Comparison of ENCODE assay signal across 17 cellular contexts in the genomic region with DNA sequence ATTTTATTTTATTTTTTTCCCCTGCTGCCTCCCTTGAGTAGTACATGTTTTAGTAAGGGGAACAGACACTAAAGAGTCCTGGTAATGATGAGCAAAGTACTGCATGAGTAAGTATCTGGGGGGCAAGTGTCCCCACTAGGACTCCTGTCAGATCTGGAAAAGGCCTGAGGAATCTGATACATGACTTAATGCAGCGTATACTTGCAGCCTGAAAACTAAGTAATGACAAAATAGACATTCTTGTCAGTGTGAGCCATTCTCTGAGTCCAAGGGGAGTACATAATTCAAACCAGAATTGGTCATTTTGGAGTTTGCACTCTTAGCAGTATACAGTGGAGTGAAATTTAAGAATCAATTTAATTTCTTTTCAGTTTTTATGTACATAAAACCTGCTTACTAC. TPM values are rescaled to one million over a fixed set of nuclear protein-coding genes. Genes with fewer than 3 reads are reported as not detected.
DNase-seq lines count a peak whose midpoint lies in the region; ATAC-seq, FAIRE-seq and TF ChIP-seq lines count a peak whose summit lies in the region.
"Had no signal": no experiment of that assay in that cellular context is flagged by ENCODE, and none has a peak within 500 bp of the region (broad histone marks: within the 10 kb centered on the region; RNA-seq: fewer than 3 reads in every experiment).

No MANE protein-coding gene starts in this region.

- peaks cover 23 to 48% (median 30%) of the 10 kb centered on the region in 4 donors for H3K4me1 Mint-ChIP-seq in CD4-positive, alpha-beta memory T cell
- peaks cover 29% of the 10 kb centered on the region for H3K4me1 Mint-ChIP-seq in HFFc6 (ENCODE audit: low read depth)

- WGBS in esophagus muscularis mucosa, result 83% methylated on average over 1 of the region's 1 CpG
- 88% methylated on average over 1 of the region's 1 CpG for WGBS in HepG2 (ENCODE audit: low lambda C conversion rate)

- peaks cover 4% of the 10 kb centered on the region for H3K36me3 ChIP-seq in CD4-positive, alpha-beta memory T cell (ENCODE audit: insufficient read depth, low read length)
- peaks cover 5% of the 10 kb centered on the region for H3K36me3 ChIP-seq in adipocyte (ENCODE audit: control insufficient read depth, insufficient read depth, low read length, severe bottlenecking)
- peaks cover 0 to 40% (median 25%) of the 10 kb centered on the region in 4 donors for H3K36me3 ChIP-seq in esophagus muscularis mucosa
- H3K36me3 ChIP-seq in HepG2 (replicated peaks in 1 of 2; ENCODE audit: control insufficient read depth in 1 of 2, insufficient read depth in 2 of 2, low read length in 2 of 2), result 0 out of 5 replicates have a peak, but pooled peaks cover 0 to 2% of the 10 kb centered on the region in 2 experiments

- no peaks in the 10 kb centered on the region for H3K79me2 ChIP-seq in HepG2 (ENCODE audit: insufficient read depth, low read length)

- no peak for TF ChIP-seq EP300 in esophagus muscularis mucosa (IDR thresholded peaks at IDR 0.05)
- no peak for TF ChIP-seq EP300 in HepG2 (IDR thresholded peaks at IDR 0.05; ENCODE audit: low read depth in 2 of 2, low read length in 2 of 2)
- no peak for TF ChIP-seq EP300 in HepG2 (CRISPR knock-in tag; IDR thresholded peaks at IDR 0.05; ENCODE audit: borderline replicate concordance)

- H3K27ac ChIP-seq in CD4-positive, alpha-beta memory T cell (ENCODE audit: low read depth, low read length), result no peak overlapping the region
- H3K27ac ChIP-seq in esophagus muscularis mucosa (replicated peaks in 1 of 4) (no peak overlapping the region), HepG2 (ENCODE audit: extremely low read length, insufficient read depth, low read length) (no peak overlapping the region)
- H3K27ac ChIP-seq: A549 had no signal

- no peaks in the 10 kb centered on the region for H3K27me3 ChIP-seq in CD4-positive, alpha-beta memory T cell (ENCODE audit: insufficient read depth, low read length)
- H3K27me3 ChIP-seq in adipocyte (replicated peaks; ENCODE audit: control insufficient read depth, insufficient read depth, low read length) (no peaks in the 10 kb centered on the region), esophagus muscularis mucosa (no peaks in the 10 kb centered on the region), HepG2 (ENCODE audit: control insufficient read depth in 1 of 2, insufficient read depth in 2 of 2, low read length in 2 of 2) (no peaks in the 10 kb centered on the region)

- peak overlapping the region; percentile 23 for H3K9ac ChIP-seq in adipocyte (ENCODE audit: low read length)
- no peak overlapping the region for H3K9ac ChIP-seq in HepG2 (ENCODE audit: insufficient read depth, low read depth, low read length)

- intact Hi-C loops in CD4-positive, alpha-beta memory T cell (cut with micrococcal nuclease), result no loop called here
- intact Hi-C loops in esophagus muscularis mucosa (cut with DNase I), result loop anchor here (10.0 kb wide), 1 partner anchor 728 kb away; no protein-coding TSS in a partner anchor
- intact Hi-C loops in HepG2 (cut with micrococcal nuclease; ENCODE audit: unreplicated experiment), result loop anchor here (10.0 kb wide), 1 partner anchor 188 kb away; no protein-coding TSS in a partner anchor

- TF ChIP-seq CTCF in HFFc6 (IDR thresholded peaks at IDR 0.05), result no peak
- no peak for TF ChIP-seq CTCF in esophagus muscularis mucosa (IDR thresholded peaks at IDR 0.05)
- no peak for TF ChIP-seq CTCF in HepG2 (CRISPR knock-in tag; IDR thresholded peaks at IDR 0.05)

- POLR2A ChIA-PET in CD4-positive, alpha-beta memory T cell (lab: Charles Lee; ENCODE audit: partially characterized antibody), result interaction anchor here (2.0 kb wide), 1 partner anchor 418 kb away, joined by 4 read pairs; no protein-coding TSS in a partner anchor
- POLR2A ChIA-PET in HepG2 (lab: Yijun Ruan, JAX), result no interaction called here

- DNase-seq in CD4-positive, alpha-beta memory T cell, result no peak
- DNase-seq in HFFc6 (no peak), adipocyte (ENCODE audit: low read depth) (no peak), left kidney (ENCODE audit: low read depth, low spot score) (peak; percentile 12), NCI-H2196 treated with DMSO at 0.1 percent for 48 hours (lab: John Stamatoyannopoulos, UW; ENCODE audit: unreplicated experiment) (no peak), esophagus muscularis mucosa (ENCODE audit: extremely low spot score) (no peak), HepG2 (ENCODE audit: low spot score) (no peak), NCI-H748 treated with DMSO at 0.1 percent for 48 hours (lab: John Stamatoyannopoulos, UW) (no peak)
- DNase-seq: Calu3, DMS 273 treated with DMSO at 0.1 percent for 48 hours, KBM-7 had no signal

- no peaks in the 10 kb centered on the region for H3K9me3 ChIP-seq in CD4-positive, alpha-beta memory T cell (ENCODE audit: control insufficient read depth in 1 of 2, low read length in 2 of 2)
- H3K9me3 ChIP-seq in adipocyte (ENCODE audit: control insufficient read depth, low read length) (no peaks in the 10 kb centered on the region), esophagus muscularis mucosa (no peaks in the 10 kb centered on the region), HepG2 (ENCODE audit: low read length) (no peaks in the 10 kb centered on the region)
- H3K9me3 ChIP-seq: A549, HAP-1 had no signal

- peak overlapping the region in 4 of 7 donors; percentile 12 to 19 (median 14) for H3K27ac Mint-ChIP-seq in CD4-positive, alpha-beta memory T cell
- peak overlapping the region; percentile 65 for H3K27ac Mint-ChIP-seq in HFFc6

- peak overlapping the region in 1 of 8 donors; percentile 7 for H3K4me3 Mint-ChIP-seq in CD4-positive, alpha-beta memory T cell
- H3K4me3 Mint-ChIP-seq in HFFc6, result no peak overlapping the region
- H3K4me3 Mint-ChIP-seq: CD14-positive monocyte had no signal

- no TSS peak for BruUV-seq in HepG2 (replicated peaks; lab: Mats Ljungman, UMichigan)

- H3K9me3 Mint-ChIP-seq in CD4-positive, alpha-beta memory T cell, result no peaks in the 10 kb centered on the region
- no peaks in the 10 kb centered on the region for H3K9me3 Mint-ChIP-seq in HFFc6
- H3K9me3 Mint-ChIP-seq: CD14-positive monocyte had no signal

- peaks cover 34% of the 10 kb centered on the region for H3K4me1 ChIP-seq in CD4-positive, alpha-beta memory T cell (ENCODE audit: insufficient read depth, low read length)
- H3K4me1 ChIP-seq in adipocyte (ENCODE audit: control insufficient read depth, insufficient read depth, low read length), result peaks cover 33% of the 10 kb centered on the region
- peaks cover 9 to 32% (median 21%) of the 10 kb centered on the region in 4 donors for H3K4me1 ChIP-seq in esophagus muscularis mucosa
- peaks cover 32% of the 10 kb centered on the region for H3K4me1 ChIP-seq in HepG2 (ENCODE audit: insufficient read depth, low read length)
- H3K4me1 ChIP-seq: HAP-1 had no signal

- no peak overlapping the region; the same call in 1 of the 2 replicates for H3K4me2 ChIP-seq in HepG2 (ENCODE audit: low read depth, low read length)
- H3K4me2 ChIP-seq: A549 had no signal

- H2AFZ ChIP-seq in HepG2 (ENCODE audit: low read length), result no peak overlapping the region

- TF ChIP-seq POLR2A in esophagus muscularis mucosa (IDR thresholded peaks at IDR 0.05; ENCODE audit: low read depth) (no peak), HepG2 (IDR thresholded peaks at IDR 0.05; ENCODE audit: insufficient read depth in 1 of 2, low read depth in 2 of 2, low read length in 2 of 2) (no peak)

- in situ Hi-C loops in HepG2 (cut with HindIII; ENCODE audit: extremely low pct_ligation_motif_present, low pct_unique_long_range_greater_than_20kb), result loop anchor here (5.0 to 10.0 kb wide), 2 partner anchors 421 to 728 kb away; no protein-coding TSS in a partner anchor

- H4K20me1 ChIP-seq in HepG2 (ENCODE audit: insufficient read depth, low read length), result no peaks in the 10 kb centered on the region

- peaks cover 35 to 52% of the 10 kb centered on the region in 2 donors for H3K36me3 Mint-ChIP-seq in CD4-positive, alpha-beta memory T cell
- H3K36me3 Mint-ChIP-seq in HFFc6 (ENCODE audit: low read depth), result peaks cover 15% of the 10 kb centered on the region

- no peaks in the 10 kb centered on the region for H3K27me3 Mint-ChIP-seq in CD4-positive, alpha-beta memory T cell
- no peaks in the 10 kb centered on the region for H3K27me3 Mint-ChIP-seq in HFFc6 (ENCODE audit: insufficient read depth)

- H3K4me3 ChIP-seq in CD4-positive, alpha-beta memory T cell (ENCODE audit: low read length in 2 of 2), result no peak overlapping the region
- H3K4me3 ChIP-seq in adipocyte (ENCODE audit: low read length) (no peak overlapping the region), esophagus muscularis mucosa (no peak overlapping the region), HepG2 (replicated peaks in 1 of 3; ENCODE audit: insufficient read depth in 1 of 3, low read depth in 2 of 3, low read length in 3 of 3) (no peak overlapping the region)
- H3K4me3 ChIP-seq: A549, GM12878, HAP-1 had no signal

- no peak for ATAC-seq in HepG2
- ATAC-seq: A549, GM12878 had no signal

- no peak for FAIRE-seq in HepG2 (lab: Jason Lieb, UNC)
- FAIRE-seq: A549, GM12878, H1, HTR-8/SVneo had no signal

- CTCF ChIA-PET in CD4-positive, alpha-beta memory T cell (lab: Charles Lee; ENCODE audit: partially characterized antibody), result interaction anchor here (1.2 to 15.7 kb wide), 7 partner anchors 16 to 865 kb away, joined by 3 to 573 read pairs (median 6); no protein-coding TSS in a partner anchor
- CTCF ChIA-PET in HepG2 (lab: Yijun Ruan, JAX; ENCODE audit: low intra/inter-chr PET ratio, low total read pairs), result interaction anchor here (1.2 kb wide), 1 partner anchor 418 kb away, joined by 3 read pairs; no protein-coding TSS in a partner anchor

- TF ChIP-seq RAD21 in HepG2 (CRISPR knock-in tag; IDR thresholded peaks at IDR 0.05), result no peak

RNA-seq across cellular contexts. Expression of a gene that starts 27.5 kb away (rescaled TPM):
- 10 to 100 TPM; 35.7 to 37.2 TPM for total RNA-seq in CD4-positive, alpha-beta memory T cell
- polyA plus RNA-seq in CD4-positive, alpha-beta memory T cell, result 10 to 100 TPM; 36.2 to 50.0 TPM
- 10 to 100 TPM; 37.7 to 44.3 (median 41.0) TPM for total RNA-seq in HFFc6 (2021; fragmentation: NEBNext Ultra II Directional; extraction: Animal tissue kit (Norgen Biotek cat#: 25700))
- total RNA-seq in esophagus muscularis mucosa, result 10 to 100 TPM; 12.4 to 19.5 (median 17.8) TPM
- total RNA-seq in HepG2 (2016; rRNA removed; fragmentation: Illumina TruSeq; extraction: Trizol), result 4.7 and 5.3 TPM in 2 replicates
- total RNA-seq in HepG2 (2016; cell fraction: cytosol; rRNA removed; fragmentation: Illumina TruSeq; extraction: Trizol; ENCODE audit: low read depth), result 2.1 and 2.6 TPM in 2 replicates
- total RNA-seq in HepG2 (2016; cell fraction: insoluble cytoplasmic fraction; rRNA removed; fragmentation: Illumina TruSeq; extraction: Trizol), result 4.8 and 5.6 TPM in 2 replicates
- total RNA-seq in HepG2 (2016; cell fraction: membrane; rRNA removed; fragmentation: Illumina TruSeq; extraction: Trizol), result 8.2 and 9.3 TPM in 2 replicates
- 2.8 and 4.3 TPM in 2 replicates for total RNA-seq in HepG2 (2016; cell fraction: nucleus; rRNA removed; fragmentation: Illumina TruSeq; extraction: Trizol)
- 3.5 and 3.6 TPM in 2 replicates for polyA plus RNA-seq in HepG2 (2011; rRNA removed)
- polyA plus RNA-seq in HepG2 (2011; cell fraction: cytosol; rRNA removed), result 2.9 and 4.4 TPM in 2 replicates
- polyA plus RNA-seq in HepG2 (2011; cell fraction: nucleus; rRNA removed), result 1.7 and 2.3 TPM in 2 replicates
- 2.8 and 4.3 TPM in 2 replicates for polyA plus RNA-seq in HepG2 (2012)
- 3.2 and 3.3 TPM in 2 replicates for polyA plus RNA-seq in HepG2 (2016; cell fraction: cytosol; fragmentation: Illumina TruSeq; extraction: Trizol; ENCODE audit: low read depth)
- polyA plus RNA-seq in HepG2 (2016; cell fraction: insoluble cytoplasmic fraction; fragmentation: Illumina TruSeq; extraction: Trizol; ENCODE audit: low read depth), result 6.4 and 7.2 TPM in 2 replicates
- 7.5 and 7.8 TPM in 2 replicates for polyA plus RNA-seq in HepG2 (2016; cell fraction: membrane; fragmentation: Illumina TruSeq; extraction: Trizol; ENCODE audit: low read depth)
- 4.1 and 5.6 TPM in 2 replicates for polyA plus RNA-seq in HepG2 (2016; cell fraction: nucleus; fragmentation: Illumina TruSeq; extraction: Trizol; ENCODE audit: insufficient read depth, low read depth)
- polyA minus RNA-seq in HepG2 (2011; rRNA and poly(A)+ RNA removed; ENCODE audit: low replicate concordance), result 7.4 and 7.9 TPM in 2 replicates
- polyA minus RNA-seq in HepG2 (2011; cell fraction: cytosol; rRNA and poly(A)+ RNA removed), result 1.8 and 3.9 TPM in 2 replicates
- 3.2 and 4.4 TPM in 2 replicates for polyA minus RNA-seq in HepG2 (2011; cell fraction: nucleus; rRNA and poly(A)+ RNA removed)

RNA-seq across cellular contexts. Expression of a gene that starts 42.8 kb away (rescaled TPM):
- 10 to 100 TPM; 75.9 to 79.5 TPM for total RNA-seq in CD4-positive, alpha-beta memory T cell
- polyA plus RNA-seq in CD4-positive, alpha-beta memory T cell, result 10 to 100 TPM in 1 of 2 donors, 1 to 10 TPM in 1; 7.3 to 13.2 TPM
- 10 to 100 TPM; 51.1 to 64.2 (median 57.8) TPM for total RNA-seq in HFFc6 (2021; fragmentation: NEBNext Ultra II Directional; extraction: Animal tissue kit (Norgen Biotek cat#: 25700))
- total RNA-seq in esophagus muscularis mucosa (100 to 1,000 TPM in 1 of 4 donors, 10 to 100 TPM in 3; 49.8 to 103 (median 95.4) TPM), HepG2 (2016; rRNA removed; fragmentation: Illumina TruSeq; extraction: Trizol) (5.5 and 25.9 TPM in 2 replicates)
- 2.7 and 3.1 TPM in 2 replicates for total RNA-seq in HepG2 (2016; cell fraction: cytosol; rRNA removed; fragmentation: Illumina TruSeq; extraction: Trizol; ENCODE audit: low read depth)
- 5.7 and 27.3 TPM in 2 replicates for total RNA-seq in HepG2 (2016; cell fraction: insoluble cytoplasmic fraction; rRNA removed; fragmentation: Illumina TruSeq; extraction: Trizol)
- 4.4 and 4.9 TPM in 2 replicates for total RNA-seq in HepG2 (2016; cell fraction: membrane; rRNA removed; fragmentation: Illumina TruSeq; extraction: Trizol)
- total RNA-seq in HepG2 (2016; cell fraction: nucleus; rRNA removed; fragmentation: Illumina TruSeq; extraction: Trizol), result 68.6 TPM in 2 replicates
- polyA plus RNA-seq in HepG2 (2011; rRNA removed), result 60.6 and 64.4 TPM in 2 replicates
- polyA plus RNA-seq in HepG2 (2011; cell fraction: cytosol; rRNA removed), result 15.1 and 18.0 TPM in 2 replicates
- polyA plus RNA-seq in HepG2 (2011; cell fraction: nucleus; rRNA removed), result 119 and 131 TPM in 2 replicates
- polyA plus RNA-seq in HepG2 (2012), result 6.7 and 12.3 TPM in 2 replicates
- 1.2 and 1.6 TPM in 2 replicates for polyA plus RNA-seq in HepG2 (2016; cell fraction: cytosol; fragmentation: Illumina TruSeq; extraction: Trizol; ENCODE audit: low read depth)
- polyA plus RNA-seq in HepG2 (2016; cell fraction: insoluble cytoplasmic fraction; fragmentation: Illumina TruSeq; extraction: Trizol; ENCODE audit: low read depth), result 3.7 and 4.3 TPM in 2 replicates
- polyA plus RNA-seq in HepG2 (2016; cell fraction: membrane; fragmentation: Illumina TruSeq; extraction: Trizol; ENCODE audit: low read depth), result 1.9 and 2.3 TPM in 2 replicates
- 93.3 and 117 TPM in 2 replicates for polyA plus RNA-seq in HepG2 (2016; cell fraction: nucleus; fragmentation: Illumina TruSeq; extraction: Trizol; ENCODE audit: insufficient read depth, low read depth)
- polyA minus RNA-seq in HepG2 (2011; rRNA and poly(A)+ RNA removed; ENCODE audit: low replicate concordance), result 12.8 and 49.4 TPM in 2 replicates
- 11.4 and 16.5 TPM in 2 replicates for polyA minus RNA-seq in HepG2 (2011; cell fraction: cytosol; rRNA and poly(A)+ RNA removed)
- 170 and 306 TPM in 2 replicates for polyA minus RNA-seq in HepG2 (2011; cell fraction: nucleus; rRNA and poly(A)+ RNA removed)
